ENCODE assay signal across 1 cellular context in genomic region chr17:7477392-7478275, GRCh38.
TF ChIP-seq lines count a peak whose summit lies in the region.

No MANE protein-coding gene starts in this region.

TF ChIP-seq in endothelial cell of umbilical vein, 7 proteins besides CTCF, POLR2A, EP300 and RAD21:
- TF ChIP-seq POLR2AphosphoS5 (IDR thresholded peaks at IDR 0.05; ENCODE audit: insufficient read depth, low read depth, low read length) (no peak), EZH2 (IDR thresholded peaks at IDR 0.05; ENCODE audit: borderline replicate concordance, low read depth, low read length, severe bottlenecking) (no peak), MYC (IDR thresholded peaks at IDR 0.05; ENCODE audit: low read depth, low read length) (no peak), FOS (IDR thresholded peaks at IDR 0.05; ENCODE audit: borderline replicate concordance, insufficient read depth, low read length) (no peak), JUN (IDR thresholded peaks at IDR 0.05; ENCODE audit: borderline replicate concordance, insufficient read depth, insufficient read length, low read depth) (no peak), MAX (IDR thresholded peaks at IDR 0.05; ENCODE audit: insufficient read depth, insufficient read length) (no peak), GATA2 (IDR thresholded peaks at IDR 0.05; ENCODE audit: insufficient read depth, insufficient read length, low read depth, low read length) (no peak)
